ENCODE assay signal across 25 cellular contexts in the genomic region with DNA sequence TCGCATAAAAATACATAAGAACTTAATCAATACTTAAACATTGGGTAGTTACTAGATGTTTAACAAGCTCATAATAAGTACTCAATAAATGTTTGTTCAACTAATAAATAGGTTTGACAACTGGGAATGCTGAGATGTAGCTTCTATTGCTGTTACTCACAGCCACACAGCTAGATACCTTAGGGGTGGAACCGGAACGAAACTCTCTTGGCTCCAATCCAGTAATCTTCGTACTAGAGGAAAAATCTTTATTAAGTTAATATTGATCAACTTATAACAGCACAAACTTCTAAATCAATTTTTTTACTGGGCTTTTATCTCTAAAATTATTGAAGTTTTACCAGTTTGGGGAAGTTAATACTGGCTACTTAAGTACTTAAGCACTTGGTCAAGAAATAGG.
"Had no signal": no experiment of that assay in that cellular context is flagged by ENCODE, and none has a peak within 500 bp of the region (broad histone marks: within the 10 kb centered on the region; RNA-seq: fewer than 3 reads in every experiment).

No MANE protein-coding gene starts in this region.

- H3K4me1 ChIP-seq: left ventricle myocardium inferior, pancreas, prostate gland, spleen, testis, thyroid gland, upper lobe of left lung, vagina had no signal

- H3K4me3 ChIP-seq: left ventricle myocardium inferior, lung, pancreas, prostate gland, spleen, testis, thyroid gland, transverse colon, upper lobe of left lung, vagina had no signal

- ATAC-seq: naive thymus-derived CD4-positive, alpha-beta T cell; natural killer cell treated with Interleukin-12 subunit alpha and Interleukin-12 subunit beta and Interleukin-15 and Interleukin-18, amount 100 ng/mL, for 72 hours; pancreas; right cardiac atrium; sciatic nerve; stimulated activated effector memory CD8-positive, alpha-beta T cell treated with anti-CD3 and anti-CD28 coated beads, Interleukin-12 subunit alpha, Interleukin-12 subunit beta, amount 100 ng/mL, for 72 hours had no signal

- H3K9me3 ChIP-seq: left ventricle myocardium inferior, pancreas, prostate gland, spleen, testis, thyroid gland, transverse colon, upper lobe of left lung, vagina had no signal

- FAIRE-seq: islet of Langerhans, kidney, pancreas, small intestine had no signal

- H3K27me3 ChIP-seq: testis, thyroid gland, upper lobe of left lung, vagina had no signal

- H3K36me3 ChIP-seq: left ventricle myocardium inferior, pancreas, prostate gland, spleen, thyroid gland, transverse colon, upper lobe of left lung, vagina had no signal

- DNase-seq: hypothalamus; immature natural killer cell; kidney; left ventricle myocardium inferior; naive thymus-derived CD4-positive, alpha-beta T cell; pancreas; posterior cingulate gyrus; retina; right cardiac atrium; small intestine; spleen; stimulated activated CD4-positive, alpha-beta T cell treated with anti-CD3 and anti-CD28 coated beads, Interleukin-4, amount 100 ng/mL, for 24 hours; stimulated activated naive CD4-positive, alpha-beta T cell; substantia nigra; testis; thyroid gland; transverse colon; upper lobe of left lung had no signal

- H3K27ac ChIP-seq: left ventricle myocardium inferior, pancreas, prostate gland, spleen, testis, thyroid gland, transverse colon, upper lobe of left lung, vagina had no signal
